ENCODE assay signal across 7 cellular contexts in the genomic region with DNA sequence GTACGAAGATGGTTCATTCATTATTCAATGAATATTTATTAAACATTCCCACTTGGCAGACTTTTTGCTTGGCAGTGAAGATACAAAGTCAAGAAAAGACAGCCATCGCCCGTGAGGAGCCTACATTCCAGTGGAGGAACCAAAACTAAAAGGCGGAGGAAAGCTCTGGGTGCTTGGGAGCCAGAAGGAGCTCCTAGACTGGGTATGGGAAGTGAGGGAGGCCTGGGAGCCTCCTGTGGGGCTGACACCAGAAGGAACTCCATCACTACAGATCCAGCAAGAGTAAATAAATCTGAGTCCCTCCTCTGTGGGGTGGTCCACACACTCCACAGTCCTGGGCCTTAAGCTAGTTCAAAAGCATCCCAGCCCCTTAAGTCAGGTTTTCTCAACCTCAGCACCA.
"Had no signal": no experiment of that assay in that cellular context is flagged by ENCODE, and none has a peak within 500 bp of the region (broad histone marks: within the 10 kb centered on the region; RNA-seq: fewer than 3 reads in every experiment).

No MANE protein-coding gene starts in this region.

- FAIRE-seq: H1, H54, HTR-8/SVneo had no signal

- ATAC-seq: GM23338 had no signal

- H2AFZ ChIP-seq: GM23338 had no signal

- H3K4me2 ChIP-seq: GM23338 had no signal

- H3K4me3 ChIP-seq: GM23338 had no signal

- DNase-seq: H9, HCEC 1CT, KBM-7 had no signal
